In the genomic region with DNA sequence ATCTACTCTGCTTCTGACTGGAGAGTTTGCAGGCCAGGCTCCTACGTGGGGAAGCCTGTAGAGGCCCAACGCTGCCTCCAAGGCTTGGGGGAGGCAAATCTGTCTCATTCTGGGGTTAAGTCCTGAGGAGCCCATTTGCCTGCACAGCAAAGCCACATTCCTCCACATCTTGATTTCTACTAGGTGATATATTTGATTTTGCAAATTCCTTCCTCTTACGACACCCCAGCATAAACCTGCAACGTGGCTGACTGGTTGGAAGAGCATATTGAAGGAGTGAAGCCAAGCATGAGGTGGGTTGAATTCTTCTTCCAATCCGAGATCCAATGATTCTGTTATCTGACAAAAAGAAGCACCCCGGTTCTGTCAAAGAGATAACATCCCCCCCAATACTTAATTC, we compare ENCODE assay signal across 22 cellular contexts.
DNase-seq lines count a peak whose midpoint lies in the region; ATAC-seq and TF ChIP-seq lines count a peak whose summit lies in the region.
"Had no signal": no experiment of that assay in that cellular context is flagged by ENCODE, and none has a peak within 500 bp of the region (broad histone marks: within the 10 kb centered on the region; RNA-seq: fewer than 3 reads in every experiment).

No MANE protein-coding gene starts in this region.

- no peak overlapping the region for H3K4me2 ChIP-seq in mammary epithelial cell (ENCODE audit: insufficient read depth, low read depth, low read length)

- no peak overlapping the region for H2AFZ ChIP-seq in mammary epithelial cell (ENCODE audit: low read depth, low read length)

- CTCF ChIA-PET in mammary epithelial cell (lab: Charles Lee; ENCODE audit: low non-redundant PET) = no interaction called here

- intact Hi-C loops in breast epithelium (cut with DNase I; ENCODE audit: low total_unique reads) = no loop called here
- intact Hi-C loops in mammary epithelial cell (cut with micrococcal nuclease) = no loop called here
- intact Hi-C loops in upper lobe of right lung (cut with DNase I) = no loop called here

- no peak for TF ChIP-seq POLR2A in breast epithelium (IDR thresholded peaks at IDR 0.05)

- H3K36me3 ChIP-seq in breast epithelium = no peaks in the 10 kb centered on the region
- no peaks in the 10 kb centered on the region for H3K36me3 ChIP-seq in mammary epithelial cell (ENCODE audit: insufficient read depth, low read length)
- no peaks in the 10 kb centered on the region for H3K36me3 ChIP-seq in esophagus (ENCODE audit: control insufficient read depth in 2 of 2, insufficient read depth in 2 of 2, low read length in 1 of 2)
- H3K36me3 ChIP-seq in urinary bladder (ENCODE audit: insufficient read depth) = no peaks in the 10 kb centered on the region
- no peaks in the 10 kb centered on the region for H3K36me3 ChIP-seq in upper lobe of right lung
- H3K36me3 ChIP-seq: SJCRH30 had no signal

- no TSS peak for BruUV-seq in mammary epithelial cell (replicated peaks; lab: Mats Ljungman, UMichigan)

- H3K79me2 ChIP-seq in mammary epithelial cell (ENCODE audit: insufficient read depth, low read length) = no peaks in the 10 kb centered on the region

- DNase-seq in breast epithelium (ENCODE audit: low spot score in 2 of 2) (no peak), mammary epithelial cell (no peak), upper lobe of right lung (no peak), NCI-H526 (lab: John Stamatoyannopoulos, UW) (no peak)
- DNase-seq in activated CD8-positive, alpha-beta memory T cell treated with anti-CD3 and anti-CD28 coated beads, Interleukin-2, amount 50 U/mL, for 48 hours = no peak
- DNase-seq: 8988T, Calu3, DMS79 treated with DMSO at 0.1 percent for 48 hours, NCI-H1092, NCI-H1417 treated with DMSO at 0.1 percent for 48 hours, NCI-H1694 treated with DMSO at 0.1 percent for 48 hours, NCI-H2081 treated with DMSO at 0.1 percent for 48 hours, NCI-H2171, NCI-H345, NCI-H510A treated with DMSO at 0.1 percent for 48 hours, NCI-H748 treated with DMSO at 0.1 percent for 48 hours, SJCRH30 had no signal

- H4K20me1 ChIP-seq in mammary epithelial cell (ENCODE audit: insufficient read depth, low read length) = no peaks in the 10 kb centered on the region

- no peak overlapping the region for H3K9ac ChIP-seq in mammary epithelial cell (ENCODE audit: insufficient read depth, low read length)

- H3K9me3 ChIP-seq in breast epithelium (no peaks in the 10 kb centered on the region), mammary epithelial cell (replicated peaks; ENCODE audit: insufficient read depth, low read length) (no peaks in the 10 kb centered on the region), esophagus (ENCODE audit: control insufficient read depth in 2 of 2, insufficient read depth in 1 of 2, low read depth in 1 of 2, low read length in 1 of 2) (no peaks in the 10 kb centered on the region), upper lobe of right lung (no peaks in the 10 kb centered on the region)
- H3K9me3 ChIP-seq: SJCRH30 had no signal

- H3K4me3 ChIP-seq in breast epithelium (no peak overlapping the region), mammary epithelial cell (replicated peaks in 1 of 3; ENCODE audit: insufficient read depth in 1 of 3, low read depth in 2 of 3, low read length in 3 of 3) (no peak overlapping the region), esophagus (ENCODE audit: low read depth in 1 of 2, low read length in 2 of 2) (no peak overlapping the region), skin epidermis (no peak overlapping the region), urinary bladder (ENCODE audit: low read depth, low read length) (no peak overlapping the region), upper lobe of right lung (no peak overlapping the region)
- H3K4me3 ChIP-seq: SJCRH30 had no signal

- TF ChIP-seq CTCF in breast epithelium (IDR thresholded peaks at IDR 0.05) = no peak
- no peak for TF ChIP-seq CTCF in mammary epithelial cell (conservative IDR thresholded peaks at IDR 0.05 in 1 of 2, IDR thresholded peaks at IDR 0.05 in 1 of 2; ENCODE audit: extremely low read depth in 1 of 2, insufficient read depth in 1 of 2, low read depth in 1 of 2, low read length in 2 of 2)
- no peak for TF ChIP-seq CTCF in upper lobe of right lung (IDR thresholded peaks at IDR 0.05)

- dilution Hi-C loops in mammary epithelial cell (cut with HindIII; ENCODE audit: low sequenced_read_pairs) = no loop called here

- 80% methylated on average over 6 of the region's 6 CpGs for WGBS in mammary epithelial cell (ENCODE audit: low coverage, missing lambda C conversion rate)
- 65 to 70% methylated on average over 6 of the region's 6 CpGs for WGBS in esophagus, 2 donors
- WGBS in urinary bladder = 88% methylated on average over 6 of the region's 6 CpGs

- H3K27me3 ChIP-seq in breast epithelium (no peaks in the 10 kb centered on the region), mammary epithelial cell (ENCODE audit: insufficient read depth, low read length) (peaks cover 4% of the 10 kb centered on the region), esophagus (ENCODE audit: control insufficient read depth in 1 of 2, insufficient read depth in 2 of 2, low read length in 2 of 2) (no peaks in the 10 kb centered on the region), upper lobe of right lung (no peaks in the 10 kb centered on the region)
- H3K27me3 ChIP-seq: SJCRH30 had no signal

- no peak for ATAC-seq in upper lobe of right lung
- ATAC-seq: HCT116 had no signal

- in situ Hi-C loops in mammary epithelial cell (cut with MboI; ENCODE audit: low sequenced_read_pairs in 2 of 2) = no loop called here

- H3K4me1 ChIP-seq in breast epithelium = no peaks in the 10 kb centered on the region
- H3K4me1 ChIP-seq in mammary epithelial cell (ENCODE audit: insufficient read depth, low read length) = peaks cover 23% of the 10 kb centered on the region
- H3K4me1 ChIP-seq in esophagus (ENCODE audit: control insufficient read depth in 2 of 2, insufficient read depth in 2 of 2, low read length in 1 of 2) = peaks cover 9 to 18% of the 10 kb centered on the region in 2 donors
- peaks cover 2% of the 10 kb centered on the region for H3K4me1 ChIP-seq in urinary bladder (ENCODE audit: insufficient read depth)
- peaks cover 15% of the 10 kb centered on the region for H3K4me1 ChIP-seq in upper lobe of right lung

- H3K27ac ChIP-seq in breast epithelium (peak overlapping the region; percentile 69 to 85), mammary epithelial cell (ENCODE audit: insufficient read depth, low read depth, low read length) (no peak overlapping the region), esophagus (ENCODE audit: low read depth in 2 of 2, low read length in 1 of 2) (peak overlapping the region; percentile 84 to 90), skin epidermis (peak overlapping the region in 17 of 21 experiments; percentile 38 to 80 (median 69)), urinary bladder (ENCODE audit: low read depth) (peak overlapping the region; percentile 71), upper lobe of right lung (no peak overlapping the region)
- H3K27ac ChIP-seq: HL-60, SJCRH30 had no signal

Comparison
In these comparisons a context has a peak if more than half of its experiments do, and no peak if none do; other contexts are left out.
1. H3K27ac ChIP-seq: peak in breast epithelium (2 of 2), esophagus (2 of 2), skin epidermis (17 of 21) and urinary bladder (single experiment); none in mammary epithelial cell (single experiment) and upper lobe of right lung (single experiment).